13 cellular contexts compared by ENCODE assay signal in genomic region chr6:34036357-34037069, GRCh38.
"Had no signal": no experiment of that assay in that cellular context is flagged by ENCODE, and none has a peak within 500 bp of the region (broad histone marks: within the 10 kb centered on the region; RNA-seq: fewer than 3 reads in every experiment).

No MANE protein-coding gene starts in this region.

- H3K4me3 Mint-ChIP-seq: natural killer cell treated with Interleukin-12 subunit alpha and Interleukin-12 subunit beta and Interleukin-15 and Interleukin-18, amount 100 ng/mL, for 72 hours; stimulated activated naive CD8-positive, alpha-beta T cell treated with anti-CD3 and anti-CD28 coated beads, Interleukin-15, Interleukin-2, amounts not matched to agents 100 ng/mL and 50 ng/mL, for 24 hours had no signal

- H3K4me1 ChIP-seq: heart right ventricle, left lung, psoas muscle, sigmoid colon, testis had no signal

- H3K36me3 Mint-ChIP-seq: natural killer cell treated with Interleukin-12 subunit alpha and Interleukin-12 subunit beta and Interleukin-15 and Interleukin-18, amount 100 ng/mL, for 72 hours had no signal

- ATAC-seq: heart right ventricle, left lung, psoas muscle had no signal

- DNase-seq: activated CD4-positive, alpha-beta T cell treated with anti-CD3 and anti-CD28 coated beads, Interleukin-2, amount 50 U/mL, for 48 hours; activated CD4-positive, CD25-positive, alpha-beta regulatory T cell treated with anti-CD3 and anti-CD28 coated beads, Interleukin-2, amount 50 U/mL, for 72 hours; activated CD8-positive, alpha-beta memory T cell treated with anti-CD3 and anti-CD28 coated beads, Interleukin-2, amount 50 U/mL, for 4 hours; activated naive CD4-positive, alpha-beta T cell treated with Interleukin-2 at 50 U/mL for 16 hours; foreskin melanocyte; heart right ventricle; psoas muscle; sigmoid colon; stimulated activated CD4-positive, alpha-beta T cell treated with anti-CD3 and anti-CD28 coated beads, Interleukin-2, amount 100 ng/mL, for 24 hours; testis had no signal

- H3K27me3 ChIP-seq: sigmoid colon, testis had no signal

- H3K27me3 Mint-ChIP-seq: stimulated activated naive CD8-positive, alpha-beta T cell treated with anti-CD3 and anti-CD28 coated beads, Interleukin-15, Interleukin-2, amounts not matched to agents 100 ng/mL and 50 ng/mL, for 24 hours had no signal

- H3K9me3 ChIP-seq: heart right ventricle, left lung, psoas muscle, sigmoid colon, testis had no signal

- H3K36me3 ChIP-seq: heart right ventricle, left lung, sigmoid colon had no signal

- H3K9me3 Mint-ChIP-seq: natural killer cell treated with Interleukin-12 subunit alpha and Interleukin-12 subunit beta and Interleukin-15 and Interleukin-18, amount 100 ng/mL, for 72 hours; stimulated activated naive CD8-positive, alpha-beta T cell treated with anti-CD3 and anti-CD28 coated beads, Interleukin-15, Interleukin-2, amounts not matched to agents 100 ng/mL and 50 ng/mL, for 24 hours had no signal

- H3K27ac Mint-ChIP-seq: natural killer cell treated with Interleukin-12 subunit alpha and Interleukin-12 subunit beta and Interleukin-15 and Interleukin-18, amount 100 ng/mL, for 72 hours; stimulated activated naive CD8-positive, alpha-beta T cell treated with anti-CD3 and anti-CD28 coated beads, Interleukin-15, Interleukin-2, amounts not matched to agents 100 ng/mL and 50 ng/mL, for 24 hours had no signal

- H3K27ac ChIP-seq: heart right ventricle, left lung, psoas muscle, sigmoid colon, testis had no signal

- H3K4me3 ChIP-seq: heart right ventricle, left lung, psoas muscle, sigmoid colon, testis had no signal
